ENCODE assay signal across 5 cellular contexts in the genomic region with DNA sequence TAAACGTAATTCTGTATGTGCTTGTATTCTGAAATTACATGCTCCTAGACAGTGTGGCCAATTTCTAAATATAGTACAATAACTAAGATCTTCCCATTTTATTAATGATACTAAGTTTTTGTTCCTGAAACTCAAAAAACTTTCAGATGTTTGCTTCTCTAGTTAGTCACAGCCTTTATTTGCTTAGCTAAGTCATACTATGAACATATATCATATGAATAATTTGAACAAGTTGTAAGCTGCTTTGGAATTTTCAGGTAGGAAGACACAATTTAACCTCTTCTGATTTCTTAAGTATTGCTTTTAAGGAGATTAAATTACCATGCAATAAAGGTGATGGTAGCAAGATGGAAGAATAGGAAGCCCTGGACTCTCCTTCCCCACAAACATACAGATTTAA.
"Had no signal": no experiment of that assay in that cellular context is flagged by ENCODE, and none has a peak within 500 bp of the region (broad histone marks: within the 10 kb centered on the region; RNA-seq: fewer than 3 reads in every experiment).

No MANE protein-coding gene starts in this region.

- ATAC-seq: GM23338, K562 had no signal

- H3K9me3 Mint-ChIP-seq: GM23338 had no signal

- H3K27ac Mint-ChIP-seq: GM23338, H9 had no signal

- H3K4me3 Mint-ChIP-seq: GM23338, H9 had no signal

- H3K4me1 Mint-ChIP-seq: GM23338, H9 had no signal

- H3K4me3 ChIP-seq: GM23338, K562 had no signal

- DNase-seq: H9, HCEC 1CT, IMR-90 had no signal
